Comparison of ENCODE assay signal across 1 cellular context in genomic region chr3:72280876-72281275, GRCh38.
TF ChIP-seq lines count a peak whose summit lies in the region.

No MANE protein-coding gene starts in this region.

TF ChIP-seq in K562, 482 proteins besides CTCF, POLR2A, EP300 and RAD21 (continued from another document):
- TF ChIP-seq PBX2 (CRISPR knock-in tag; IDR thresholded peaks at IDR 0.05; ENCODE audit: low read depth) (no peak), PBX2 (tag; conservative IDR thresholded peaks at IDR 0.05; ENCODE audit: low read depth) (no peak), SMAD4 (CRISPR knock-in tag; conservative IDR thresholded peaks at IDR 0.05) (no peak), TEAD4 (IDR thresholded peaks at IDR 0.05; ENCODE audit: low read length) (0 out of 2 replicates have a peak, but pooled peaks have one; percentile 44), TEAD4 (CRISPR knock-in tag; IDR thresholded peaks at IDR 0.05; ENCODE audit: borderline replicate concordance) (no peak), HLTF (IDR thresholded peaks at IDR 0.05) (no peak), CBFA2T2 (conservative IDR thresholded peaks at IDR 0.05) (peak; percentile 44), NEUROD1 (IDR thresholded peaks at IDR 0.05; ENCODE audit: borderline replicate concordance, low read depth, low read length, partially characterized antibody) (peak; percentile 21), ZNF121 (CRISPR knock-in tag; conservative IDR thresholded peaks at IDR 0.05) (no peak), KAT8 (IDR thresholded peaks at IDR 0.05; ENCODE audit: low read depth) (no peak), ZNF324 (CRISPR knock-in tag; IDR thresholded peaks at IDR 0.05) (no peak), BCL6 (CRISPR knock-in tag; IDR thresholded peaks at IDR 0.05) (no peak), ZNF280A (IDR thresholded peaks at IDR 0.05; ENCODE audit: low read depth, partially characterized antibody) (no peak), DMBX1 (CRISPR knock-in tag; IDR thresholded peaks at IDR 0.05; ENCODE audit: borderline replicate concordance) (0 out of 2 replicates have a peak, but pooled peaks have one; percentile 33), ZBTB33 (CRISPR knock-in tag; IDR thresholded peaks at IDR 0.05) (no peak), ZNF584 (CRISPR knock-in tag; IDR thresholded peaks at IDR 0.05; ENCODE audit: low read depth) (no peak), RFX7 (CRISPR knock-in tag; IDR thresholded peaks at IDR 0.05) (no peak), STAT5B (CRISPR knock-in tag; IDR thresholded peaks at IDR 0.05) (no peak), E2F8 (IDR thresholded peaks at IDR 0.05; ENCODE audit: low read depth, partially characterized antibody) (no peak), ZNF592 (IDR thresholded peaks at IDR 0.05) (peak; percentile 87), NFATC3 (IDR thresholded peaks at IDR 0.05) (no peak), BRD4 (IDR thresholded peaks at IDR 0.05) (no peak), GTF2E2 (tag; IDR thresholded peaks at IDR 0.05) (no peak), CREB3 (tag; conservative IDR thresholded peaks at IDR 0.05; ENCODE audit: low read depth) (0 out of 2 replicates have a peak, but pooled peaks have one; percentile 30), SUPT5H (IDR thresholded peaks at IDR 0.05) (no peak), TCF7L2 (IDR thresholded peaks at IDR 0.05; ENCODE audit: low read depth, low read length) (no peak), JUND (IDR thresholded peaks at IDR 0.05; ENCODE audit: borderline replicate concordance, low read depth, low read length) (no peak), JUND (tag; IDR thresholded peaks at IDR 0.05; ENCODE audit: borderline replicate concordance, low read depth, low read length) (0 out of 3 replicates have a peak, but pooled peaks have one; percentile 20), CBX8 (IDR thresholded peaks at IDR 0.05; ENCODE audit: borderline replicate concordance, extremely low read depth, low read depth, low read length, poor library complexity, severe bottlenecking) (no peak), PRPF4 (IDR thresholded peaks at IDR 0.05; ENCODE audit: insufficient read depth, low read depth, low read length, poor library complexity, severe bottlenecking) (no peak), NR2C1 (IDR thresholded peaks at IDR 0.05) (no peak), NR2C1 (tag; IDR thresholded peaks at IDR 0.05) (0 out of 2 replicates have a peak, but pooled peaks have one; percentile 28), ZNF407 (IDR thresholded peaks at IDR 0.05; ENCODE audit: low read depth) (no peak), EGR1 (conservative IDR thresholded peaks at IDR 0.05) (0 out of 2 replicates have a peak, but pooled peaks have one; percentile 9), ZNF224 (CRISPR knock-in tag; IDR thresholded peaks at IDR 0.05) (no peak), KLF16 (IDR thresholded peaks at IDR 0.05) (0 out of 2 replicates have a peak, but pooled peaks have one; percentile 8), NELFE (IDR thresholded peaks at IDR 0.05; ENCODE audit: insufficient read depth, insufficient read length) (no peak), RBM22 (IDR thresholded peaks at IDR 0.05; ENCODE audit: low read depth, low read length, poor library complexity, severe bottlenecking) (no peak), NCOR1 (IDR thresholded peaks at IDR 0.05) (peak; percentile 49; the same call in 1 of the 2 replicates), BRCA1 (IDR thresholded peaks at IDR 0.05) (no peak), BRCA1 (CRISPR knock-in tag; IDR thresholded peaks at IDR 0.05) (no peak)
